ENCODE assay signal across 8 cellular contexts in genomic region chr3:98986073-98986472, GRCh38.
DNase-seq lines count a peak whose midpoint lies in the region; ATAC-seq, FAIRE-seq and TF ChIP-seq lines count a peak whose summit lies in the region.

No MANE protein-coding gene starts in this region.

- in situ Hi-C loops in HepG2 (cut with HindIII; ENCODE audit: extremely low pct_ligation_motif_present, low pct_unique_long_range_greater_than_20kb), result no loop called here
- in situ Hi-C loops in mammary epithelial cell (cut with MboI; ENCODE audit: low sequenced_read_pairs in 2 of 2), result loop anchor here in 1 of 2 donors (10.0 kb wide), 1 partner anchor 171 kb away; no protein-coding TSS in a partner anchor

- CTCF ChIA-PET in HepG2 (lab: Yijun Ruan, JAX; ENCODE audit: low intra/inter-chr PET ratio, low total read pairs), result no interaction called here
- CTCF ChIA-PET in mammary epithelial cell (lab: Charles Lee; ENCODE audit: low non-redundant PET), result interaction anchor here (1.3 kb wide), 1 partner anchor 169 kb away, joined by 8 read pairs; no protein-coding TSS in a partner anchor

- TF ChIP-seq EP300 in HepG2 (IDR thresholded peaks at IDR 0.05; ENCODE audit: low read depth in 2 of 2, low read length in 2 of 2), result no peak; a peak in 1 of 4 replicates
- TF ChIP-seq EP300 in HepG2 (CRISPR knock-in tag; IDR thresholded peaks at IDR 0.05; ENCODE audit: borderline replicate concordance), result no peak

- H2AFZ ChIP-seq in HepG2 (ENCODE audit: low read length) (no peak overlapping the region), mammary epithelial cell (ENCODE audit: low read depth, low read length) (no peak overlapping the region)

- H3K27me3 ChIP-seq in HepG2 (ENCODE audit: control insufficient read depth in 1 of 2, insufficient read depth in 2 of 2, low read length in 2 of 2) (no peaks in the 10 kb centered on the region), right lobe of liver (no peaks in the 10 kb centered on the region), mammary epithelial cell (ENCODE audit: insufficient read depth, low read length) (no peaks in the 10 kb centered on the region), iPS DF 6.9 (ENCODE audit: control insufficient read depth, insufficient read depth, low read length) (no peaks in the 10 kb centered on the region), psoas muscle (ENCODE audit: insufficient read depth in 3 of 3, low read length in 2 of 3) (no peaks in the 10 kb centered on the region)

- intact Hi-C loops in HepG2 (cut with micrococcal nuclease; ENCODE audit: unreplicated experiment), result no loop called here
- intact Hi-C loops in right lobe of liver (cut with DNase I), result no loop called here
- intact Hi-C loops in mammary epithelial cell (cut with micrococcal nuclease), result no loop called here
- intact Hi-C loops in psoas muscle (cut with DNase I), result no loop called here

- dilution Hi-C loops in mammary epithelial cell (cut with HindIII; ENCODE audit: low sequenced_read_pairs), result loop anchor here (10.0 kb wide), 1 partner anchor 91 kb away; no protein-coding TSS in a partner anchor

- H4K20me1 ChIP-seq in HepG2 (ENCODE audit: insufficient read depth, low read length) (no peaks in the 10 kb centered on the region), mammary epithelial cell (ENCODE audit: insufficient read depth, low read length) (no peaks in the 10 kb centered on the region)

- H3K27ac ChIP-seq in HepG2 (ENCODE audit: extremely low read length, insufficient read depth, low read length) (no peak overlapping the region), right lobe of liver (no peak overlapping the region), mammary epithelial cell (ENCODE audit: insufficient read depth, low read depth, low read length) (no peak overlapping the region), iPS DF 6.9 (ENCODE audit: low read length) (no peak overlapping the region), psoas muscle (no peak overlapping the region)

- no peak for FAIRE-seq in HepG2 (lab: Jason Lieb, UNC)

- H3K9ac ChIP-seq in HepG2 (ENCODE audit: insufficient read depth, low read depth, low read length) (no peak overlapping the region), mammary epithelial cell (ENCODE audit: insufficient read depth, low read length) (no peak overlapping the region)

- DNase-seq in HepG2 (ENCODE audit: low spot score) (peak; percentile 68), right lobe of liver (no peak), mammary epithelial cell (peak; percentile 82), iPS DF 6.9 (ENCODE audit: low read depth, low spot score) (peak; percentile 33), psoas muscle (no peak)

- POLR2A ChIA-PET in HepG2 (lab: Yijun Ruan, JAX), result no interaction called here

- H3K79me2 ChIP-seq in HepG2 (ENCODE audit: insufficient read depth, low read length) (no peaks in the 10 kb centered on the region), mammary epithelial cell (ENCODE audit: insufficient read depth, low read length) (peaks cover 37% of the 10 kb centered on the region)

- no peaks in the 10 kb centered on the region for H3K36me3 ChIP-seq in HepG2 (replicated peaks in 1 of 2; ENCODE audit: control insufficient read depth in 1 of 2, insufficient read depth in 2 of 2, low read length in 2 of 2)
- no peaks in the 10 kb centered on the region for H3K36me3 ChIP-seq in right lobe of liver
- H3K36me3 ChIP-seq in mammary epithelial cell (ENCODE audit: insufficient read depth, low read length), result no peaks in the 10 kb centered on the region
- H3K36me3 ChIP-seq in iPS DF 6.9 (ENCODE audit: control insufficient read depth, insufficient read depth, low read length), result no peaks in the 10 kb centered on the region
- no peaks in the 10 kb centered on the region for H3K36me3 ChIP-seq in psoas muscle (ENCODE audit: insufficient read depth in 1 of 2, low read depth in 1 of 2)

- TF ChIP-seq RAD21 in HepG2 (CRISPR knock-in tag; IDR thresholded peaks at IDR 0.05), result no peak

- no peaks in the 10 kb centered on the region for H3K9me3 ChIP-seq in HepG2 (ENCODE audit: low read length)
- no peaks in the 10 kb centered on the region for H3K9me3 ChIP-seq in right lobe of liver
- no peaks in the 10 kb centered on the region for H3K9me3 ChIP-seq in mammary epithelial cell (replicated peaks; ENCODE audit: insufficient read depth, low read length)
- no peaks in the 10 kb centered on the region for H3K9me3 ChIP-seq in iPS DF 6.9 (ENCODE audit: control insufficient read depth, insufficient read depth, low read length)
- H3K9me3 ChIP-seq in psoas muscle, result no peaks in the 10 kb centered on the region

- 0% methylated on average over 1 of the region's 1 CpG for WGBS in HepG2 (ENCODE audit: low lambda C conversion rate)
- 33% methylated on average over 1 of the region's 1 CpG for WGBS in right lobe of liver (ENCODE audit: insufficient coverage, low coverage, low lambda C conversion rate, missing lambda C conversion rate)
- 13% methylated on average over 1 of the region's 1 CpG for WGBS in mammary epithelial cell (ENCODE audit: low coverage, missing lambda C conversion rate)
- WGBS in iPS DF 6.9 (ENCODE audit: insufficient coverage, insufficient read length), result no CpG with 5 or more reads among the region's 1 CpG
- WGBS in psoas muscle, 3 donors, result 13 to 24% (median 18%) methylated on average over 1 of the region's 1 CpG

- H3K4me1 ChIP-seq in HepG2 (ENCODE audit: insufficient read depth, low read length) (no peaks in the 10 kb centered on the region), right lobe of liver (no peaks in the 10 kb centered on the region), mammary epithelial cell (ENCODE audit: insufficient read depth, low read length) (peaks cover 32% of the 10 kb centered on the region), iPS DF 6.9 (ENCODE audit: control insufficient read depth, insufficient read depth, low read length) (no peaks in the 10 kb centered on the region), psoas muscle (no peaks in the 10 kb centered on the region)

- TF ChIP-seq CTCF in HepG2 (CRISPR knock-in tag; IDR thresholded peaks at IDR 0.05) (no peak), right lobe of liver (IDR thresholded peaks at IDR 0.05) (no peak), mammary epithelial cell (conservative IDR thresholded peaks at IDR 0.05 in 1 of 2, IDR thresholded peaks at IDR 0.05 in 1 of 2; ENCODE audit: extremely low read depth in 1 of 2, insufficient read depth in 1 of 2, low read depth in 1 of 2, low read length in 2 of 2) (no peak), psoas muscle (IDR thresholded peaks at IDR 0.05) (no peak)

- ATAC-seq in HepG2, result 0 out of 3 replicates have a peak, but pooled peaks have one; percentile 41
- ATAC-seq in right lobe of liver, result no peak
- ATAC-seq in HG02759 (IDR thresholded peaks at IDR 0.05; ENCODE audit: unreplicated experiment), result no peak
- ATAC-seq in HG03139 (IDR thresholded peaks at IDR 0.05; ENCODE audit: unreplicated experiment), result no peak
- no peak for ATAC-seq in psoas muscle
- no peak for ATAC-seq in HG03095 (IDR thresholded peaks at IDR 0.05; ENCODE audit: unreplicated experiment)

- H3K4me3 ChIP-seq in HepG2 (replicated peaks in 1 of 3; ENCODE audit: insufficient read depth in 1 of 3, low read depth in 2 of 3, low read length in 3 of 3) (no peak overlapping the region), right lobe of liver (no peak overlapping the region), mammary epithelial cell (replicated peaks in 1 of 3; ENCODE audit: insufficient read depth in 1 of 3, low read depth in 2 of 3, low read length in 3 of 3) (no peak overlapping the region), iPS DF 6.9 (ENCODE audit: low read length) (no peak overlapping the region), psoas muscle (no peak overlapping the region)

- H3K4me2 ChIP-seq in HepG2 (ENCODE audit: low read depth, low read length), result no peak overlapping the region
- peak overlapping the region; percentile 13 for H3K4me2 ChIP-seq in mammary epithelial cell (ENCODE audit: insufficient read depth, low read depth, low read length)

- TF ChIP-seq POLR2A in HepG2 (IDR thresholded peaks at IDR 0.05; ENCODE audit: insufficient read depth in 1 of 2, low read depth in 2 of 2, low read length in 2 of 2) (no peak), right lobe of liver (IDR thresholded peaks at IDR 0.05) (no peak)

- BruUV-seq in HepG2 (replicated peaks; lab: Mats Ljungman, UMichigan), result no TSS peak
- no TSS peak for BruUV-seq in mammary epithelial cell (replicated peaks; lab: Mats Ljungman, UMichigan)

TF ChIP-seq in HepG2, 621 proteins besides CTCF, POLR2A, EP300 and RAD21 (continues in another document):
- no peak for TF ChIP-seq ZNF24 (IDR thresholded peaks at IDR 0.05)
- TF ChIP-seq NR2F1 (CRISPR knock-in tag; IDR thresholded peaks at IDR 0.05), result peak in 1 of 2 experiments; percentile 82; a peak in 2 of 4 replicates
- no peak for TF ChIP-seq NPAS2 (CRISPR knock-in tag; IDR thresholded peaks at IDR 0.05; ENCODE audit: borderline replicate concordance)
- TF ChIP-seq TBL1XR1 (IDR thresholded peaks at IDR 0.05; ENCODE audit: borderline replicate concordance, low read length, partially characterized antibody), result no peak
- no peak for TF ChIP-seq ZNF777 (CRISPR knock-in tag; IDR thresholded peaks at IDR 0.05)
- TF ChIP-seq TEAD3 (CRISPR knock-in tag; optimal IDR thresholded peaks at IDR 0.05; ENCODE audit: borderline replicate concordance), result peak; percentile 51
- no peak for TF ChIP-seq SOX13 (IDR thresholded peaks at IDR 0.05)
- no peak for TF ChIP-seq SOX13 (CRISPR knock-in tag; conservative IDR thresholded peaks at IDR 0.05 in 1 of 2, IDR thresholded peaks at IDR 0.05 in 1 of 2)
- no peak for TF ChIP-seq DPF2 (CRISPR knock-in tag; IDR thresholded peaks at IDR 0.05; ENCODE audit: borderline replicate concordance, low read depth)
- no peak for TF ChIP-seq ZNF639 (CRISPR knock-in tag; conservative IDR thresholded peaks at IDR 0.05)
- no peak for TF ChIP-seq ZNF30 (CRISPR knock-in tag; IDR thresholded peaks at IDR 0.05)
- TF ChIP-seq ZNF124 (CRISPR knock-in tag; IDR thresholded peaks at IDR 0.05), result no peak
- TF ChIP-seq ZFP1 (CRISPR knock-in tag; IDR thresholded peaks at IDR 0.05), result no peak

Comparison
In these comparisons a context has a peak if more than half of its experiments do, and no peak if none do; other contexts are left out.
1. DNase-seq: peak in HepG2 (single experiment), mammary epithelial cell (single experiment) and iPS DF 6.9 (single experiment); none in right lobe of liver (0 of 3) and psoas muscle (0 of 2).